Comparison of ENCODE assay signal across 12 cellular contexts in genomic region chr14:93023039-93023438, GRCh38.
DNase-seq lines count a peak whose midpoint lies in the region; ATAC-seq and TF ChIP-seq lines count a peak whose summit lies in the region.
"Had no signal": no experiment of that assay in that cellular context is flagged by ENCODE, and none has a peak within 500 bp of the region (broad histone marks: within the 10 kb centered on the region; RNA-seq: fewer than 3 reads in every experiment).

No MANE protein-coding gene starts in this region.

- H3K27me3 Mint-ChIP-seq in activated CD4-positive, alpha-beta T cell treated with anti-CD3 and anti-CD28 coated beads for 36 hours, result no peaks in the 10 kb centered on the region
- H3K27me3 Mint-ChIP-seq in progenitor cell of endocrine pancreas, result no peaks in the 10 kb centered on the region
- H3K27me3 Mint-ChIP-seq: CD4-positive, CD25-positive, alpha-beta regulatory T cell; naive B cell had no signal

- H2AFZ ChIP-seq in Karpas-422 (ENCODE audit: low read length), result no peak overlapping the region

- no peaks in the 10 kb centered on the region for H3K27me3 ChIP-seq in Karpas-422 (ENCODE audit: low read length)
- no peaks in the 10 kb centered on the region for H3K27me3 ChIP-seq in brain microvascular endothelial cell (replicated peaks)

- ATAC-seq in activated CD4-positive, alpha-beta T cell treated with anti-CD3 and anti-CD28 coated beads for 36 hours, result no peak
- no peak for ATAC-seq in HG03469 (IDR thresholded peaks at IDR 0.05; ENCODE audit: unreplicated experiment)
- ATAC-seq in HG03521 (IDR thresholded peaks at IDR 0.05; ENCODE audit: unreplicated experiment), result no peak
- ATAC-seq: activated T-cell treated with anti-CD3 and anti-CD28 coated beads, Interleukin-2, amount 50 U/mL, for 4 hours had no signal

- peaks cover 8% of the 10 kb centered on the region for H3K4me1 Mint-ChIP-seq in activated CD4-positive, alpha-beta T cell treated with anti-CD3 and anti-CD28 coated beads for 36 hours
- peaks cover 34% of the 10 kb centered on the region for H3K4me1 Mint-ChIP-seq in progenitor cell of endocrine pancreas (ENCODE audit: low read depth)

- no peak overlapping the region for H3K9ac ChIP-seq in Karpas-422 (ENCODE audit: low read length)

- CTCF ChIA-PET in activated CD4-positive, alpha-beta T cell treated with anti-CD3 and anti-CD28 coated beads for 36 hours (lab: Charles Lee), result interaction anchor here (1.0 kb wide), 1 partner anchor 91 kb away, joined by 3 read pairs; no protein-coding TSS in a partner anchor
- CTCF ChIA-PET in GM10248 (lab: Yijun Ruan, JAX), result interaction anchor here (0.9 to 2.3 kb wide), 5 partner anchors 9 to 18 kb away, joined by 3 to 7 read pairs (median 3); no protein-coding TSS in a partner anchor

- intact Hi-C loops in activated CD4-positive, alpha-beta T cell treated with anti-CD3 and anti-CD28 coated beads for 36 hours (cut with DNase I, micrococcal nuclease), result no loop called here

- H3K36me3 Mint-ChIP-seq in activated CD4-positive, alpha-beta T cell treated with anti-CD3 and anti-CD28 coated beads for 36 hours (ENCODE audit: low read depth), result peaks cover 2% of the 10 kb centered on the region
- H3K36me3 Mint-ChIP-seq in progenitor cell of endocrine pancreas (ENCODE audit: insufficient read depth), result peaks cover 2% of the 10 kb centered on the region

- in situ Hi-C loops in brain microvascular endothelial cell (cut with HindIII; ENCODE audit: low pct_ligation_motif_present, low sequenced_read_pairs), result no loop called here

- no peaks in the 10 kb centered on the region for H3K9me3 Mint-ChIP-seq in activated CD4-positive, alpha-beta T cell treated with anti-CD3 and anti-CD28 coated beads for 36 hours (ENCODE audit: low read depth)
- no peaks in the 10 kb centered on the region for H3K9me3 Mint-ChIP-seq in progenitor cell of endocrine pancreas (ENCODE audit: low read depth)
- H3K9me3 Mint-ChIP-seq: activated T-cell treated with anti-CD3 and anti-CD28 coated beads, Interleukin-2, amount 50 U/mL, for 4 hours; CD4-positive, CD25-positive, alpha-beta regulatory T cell had no signal

- H3K9me3 ChIP-seq in Karpas-422 (ENCODE audit: low read length), result no peaks in the 10 kb centered on the region

- no peaks in the 10 kb centered on the region for H3K9me2 ChIP-seq in Karpas-422 (replicated peaks; ENCODE audit: insufficient read depth, low read length)

- peak; percentile 27 for DNase-seq in activated CD4-positive, alpha-beta T cell treated with anti-CD3 and anti-CD28 coated beads for 36 hours
- no peak for DNase-seq in activated CD4-positive, alpha-beta T cell treated with anti-CD3 and anti-CD28 coated beads, Interleukin-2, amount 50 U/mL, for 4 hours
- DNase-seq in Karpas-422, result peak; percentile 66
- peak; percentile 36 for DNase-seq in brain microvascular endothelial cell
- no peak for DNase-seq in progenitor cell of endocrine pancreas (ENCODE audit: low spot score, unreplicated experiment)
- DNase-seq in GM10248 (ENCODE audit: extremely low spot score), result no peak
- DNase-seq: activated T-cell treated with anti-CD3 and anti-CD28 coated beads, Interleukin-2, amount 50 U/mL, for 4 hours; naive B cell; NCI-H187 treated with DMSO at 0.1 percent for 48 hours had no signal

- no peak overlapping the region for H3K4me3 Mint-ChIP-seq in activated CD4-positive, alpha-beta T cell treated with anti-CD3 and anti-CD28 coated beads for 36 hours
- no peak overlapping the region for H3K4me3 Mint-ChIP-seq in progenitor cell of endocrine pancreas (ENCODE audit: low read depth)
- H3K4me3 Mint-ChIP-seq: activated T-cell treated with anti-CD3 and anti-CD28 coated beads, Interleukin-2, amount 50 U/mL, for 4 hours had no signal

- H3K4me3 ChIP-seq in Karpas-422 (ENCODE audit: low read length), result no peak overlapping the region
- H3K4me3 ChIP-seq in brain microvascular endothelial cell (ENCODE audit: low read depth, low read length), result no peak overlapping the region

- H3K79me2 ChIP-seq in Karpas-422 (ENCODE audit: low read length), result no peaks in the 10 kb centered on the region

- no peak for TF ChIP-seq CTCF in brain microvascular endothelial cell (IDR thresholded peaks at IDR 0.05; ENCODE audit: low read depth, low read length, missing control alignments)
- TF ChIP-seq CTCF in progenitor cell of endocrine pancreas (IDR thresholded peaks at IDR 0.05; ENCODE audit: unreplicated experiment), result no peak
- no peak for TF ChIP-seq CTCF in GM10248 (IDR thresholded peaks at IDR 0.05; ENCODE audit: control extremely low read depth, extremely low read depth, low read depth, missing control alignments)

- H3K4me1 ChIP-seq in Karpas-422 (ENCODE audit: low read length), result no peaks in the 10 kb centered on the region

- peaks cover 32% of the 10 kb centered on the region for H4K20me1 ChIP-seq in Karpas-422 (ENCODE audit: insufficient read depth, low read depth, low read length)

- H3K4me2 ChIP-seq in Karpas-422 (ENCODE audit: low read depth, low read length, poor library complexity, severe bottlenecking), result no peak overlapping the region

- POLR2A ChIA-PET in activated CD4-positive, alpha-beta T cell treated with anti-CD3 and anti-CD28 coated beads for 36 hours (lab: Charles Lee), result no interaction called here
- POLR2A ChIA-PET in GM10248 (lab: Yijun Ruan, JAX), result no interaction called here

- H3K36me3 ChIP-seq in Karpas-422 (ENCODE audit: insufficient read depth, low read length) (no peaks in the 10 kb centered on the region), brain microvascular endothelial cell (replicated peaks) (no peaks in the 10 kb centered on the region)

- no peak overlapping the region for H3K27ac Mint-ChIP-seq in activated CD4-positive, alpha-beta T cell treated with anti-CD3 and anti-CD28 coated beads for 36 hours
- H3K27ac Mint-ChIP-seq in progenitor cell of endocrine pancreas, result peak overlapping the region; percentile 86

- H3K27ac ChIP-seq in Karpas-422 (ENCODE audit: low read length) (no peak overlapping the region), brain microvascular endothelial cell (no peak overlapping the region)

Comparison
In these comparisons a context has a peak if more than half of its experiments do, and no peak if none do; other contexts are left out.
1. DNase-seq: peak in activated CD4-positive, alpha-beta T cell treated with anti-CD3 and anti-CD28 coated beads for 36 hours (single experiment), Karpas-422 (single experiment) and brain microvascular endothelial cell (single experiment); none in activated CD4-positive, alpha-beta T cell treated with anti-CD3 and anti-CD28 coated beads, Interleukin-2, amount 50 U/mL, for 4 hours (0 of 2), progenitor cell of endocrine pancreas (single experiment) and GM10248 (single experiment).